Comparison of ENCODE assay signal across 11 cellular contexts in the genomic region with DNA sequence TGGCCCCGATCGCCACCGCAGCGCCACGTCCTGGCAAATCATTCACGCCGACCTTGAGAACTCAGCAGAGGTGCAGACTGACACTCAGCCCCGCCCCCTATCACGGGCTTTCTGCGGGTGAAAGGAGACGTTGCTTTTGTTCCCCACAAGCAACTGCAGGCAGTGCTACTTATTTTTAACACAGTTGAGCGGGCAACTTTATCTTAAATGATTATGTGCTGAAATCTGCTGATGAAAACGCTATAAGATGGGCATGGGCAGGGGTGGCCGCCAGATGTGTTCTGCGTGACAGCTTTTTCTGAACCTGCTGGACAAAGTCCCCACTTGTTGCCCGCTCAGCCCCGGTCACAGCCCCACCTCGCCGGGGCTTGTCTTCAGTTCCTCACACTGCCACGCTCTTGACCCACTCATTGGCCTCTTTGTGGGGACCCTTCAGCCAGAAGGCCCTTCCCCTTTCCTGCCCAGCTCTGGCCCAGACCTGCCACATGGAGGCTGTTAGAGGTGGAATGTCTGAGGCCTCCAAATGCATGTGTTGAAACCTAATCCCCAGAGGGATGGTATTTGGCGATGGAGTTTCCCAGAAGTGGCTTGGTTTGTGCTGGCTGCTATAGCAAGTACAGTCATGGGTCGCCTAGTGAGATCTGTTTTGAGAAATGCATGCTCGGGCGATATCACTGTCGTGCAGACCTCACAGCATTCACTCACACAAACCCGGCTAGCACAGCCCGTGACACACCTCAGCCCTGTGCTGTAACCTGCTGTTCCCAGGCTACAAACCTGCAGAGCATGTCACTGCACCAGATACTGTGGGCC. TPM values are rescaled to one million over a fixed set of nuclear protein-coding genes. Genes with fewer than 3 reads are reported as not detected.
DNase-seq lines count a peak whose midpoint lies in the region; ATAC-seq, FAIRE-seq and TF ChIP-seq lines count a peak whose summit lies in the region.
"Had no signal": no experiment of that assay in that cellular context is flagged by ENCODE, and none has a peak within 500 bp of the region (broad histone marks: within the 10 kb centered on the region; RNA-seq: fewer than 3 reads in every experiment).

No MANE protein-coding gene starts in this region.

- ATAC-seq in memory B cell (ENCODE audit: low read depth) (peak; percentile 70), GM18505 (IDR thresholded peaks at IDR 0.05; ENCODE audit: unreplicated experiment) (no peak)

- H3K9me3 ChIP-seq in sigmoid colon, result no peaks in the 10 kb centered on the region

- no peak for TF ChIP-seq EP300 in sigmoid colon (IDR thresholded peaks at IDR 0.05)

- no peaks in the 10 kb centered on the region for H3K36me3 Mint-ChIP-seq in memory B cell

- TF ChIP-seq CTCF in bronchial epithelial cell (IDR thresholded peaks at IDR 0.05; ENCODE audit: insufficient read depth, low read length, severe bottlenecking), result no peak
- no peak for TF ChIP-seq CTCF in sigmoid colon (IDR thresholded peaks at IDR 0.05)

- H3K4me1 Mint-ChIP-seq in memory B cell, result peaks cover 6% of the 10 kb centered on the region

- H3K4me3 ChIP-seq in bronchial epithelial cell (ENCODE audit: low read depth, low read length), result no peak overlapping the region
- no peak overlapping the region for H3K4me3 ChIP-seq in sigmoid colon

- intact Hi-C loops in sigmoid colon (cut with DNase I), result no loop called here

- no peaks in the 10 kb centered on the region for H3K9me3 Mint-ChIP-seq in memory B cell

- H3K27ac ChIP-seq in sigmoid colon, result no peak overlapping the region

- H3K4me1 ChIP-seq in sigmoid colon, result no peaks in the 10 kb centered on the region

- DNase-seq in stimulated activated CD4-positive, alpha-beta T cell treated with anti-CD3 and anti-CD28 coated beads, Interleukin-4, amount 100 ng/mL, for 1 hour, result peak; percentile 20
- no peak for DNase-seq in stimulated activated CD4-positive, alpha-beta T cell treated with anti-CD3 and anti-CD28 coated beads, Interleukin-2, amount 100 ng/mL, for 48 hours
- DNase-seq in bronchial epithelial cell (ENCODE audit: low read depth) (peak; percentile 39), memory B cell (ENCODE audit: low spot score in 2 of 2) (no peak), ureter (ENCODE audit: low spot score) (peak; percentile 67), NCI-H1694 treated with DMSO at 0.1 percent for 48 hours (lab: John Stamatoyannopoulos, UW) (no peak), sigmoid colon (no peak)
- DNase-seq: glutamatergic neuron; NCI-H226; stimulated activated naive CD4-positive, alpha-beta T cell treated with Interleukin-2 at 50 U/mL for 16 hours had no signal

- H3K27me3 Mint-ChIP-seq in memory B cell, result peaks cover 3% of the 10 kb centered on the region

- 29 to 50% methylated on average over 27 of the region's 27 CpGs for WGBS in sigmoid colon, 2 donors

- H3K27me3 ChIP-seq in bronchial epithelial cell (ENCODE audit: control insufficient read depth, insufficient read depth, low read length), result no peaks in the 10 kb centered on the region
- peaks cover 0 to 8% (median 0%) of the 10 kb centered on the region in 3 donors for H3K27me3 ChIP-seq in sigmoid colon

- no peak for FAIRE-seq in bronchial epithelial cell (lab: Jason Lieb, UNC)

- peak overlapping the region; percentile 64 for H3K4me3 Mint-ChIP-seq in memory B cell

- H3K27ac Mint-ChIP-seq in memory B cell, result no peak overlapping the region

- no peak for TF ChIP-seq POLR2A in GM18505 (IDR thresholded peaks at IDR 0.05; ENCODE audit: borderline replicate concordance, extremely low read depth, insufficient read depth, insufficient read length)
- no peak for TF ChIP-seq POLR2A in sigmoid colon (IDR thresholded peaks at IDR 0.05)

- H3K36me3 ChIP-seq in bronchial epithelial cell (ENCODE audit: control insufficient read depth, insufficient read depth, low read length) (no peaks in the 10 kb centered on the region), sigmoid colon (no peaks in the 10 kb centered on the region)

RNA-seq across cellular contexts. Expression of a gene that starts 15.7 kb away (rescaled TPM):
- total RNA-seq in bronchial epithelial cell (535 and 591 TPM in 2 replicates), ureter (137 TPM), sigmoid colon (10 to 100 TPM; 22.1 to 26.0 (median 23.9) TPM)
- 10 to 100 TPM; 43.8 to 88.5 (median 51.3) TPM for polyA plus RNA-seq in sigmoid colon

RNA-seq across cellular contexts. Expression of a gene that starts 43.9 kb away (rescaled TPM):
- 25.3 and 31.1 TPM in 2 replicates for total RNA-seq in bronchial epithelial cell
- total RNA-seq in ureter, result 22.5 TPM
- total RNA-seq in sigmoid colon, result 10 to 100 TPM; 14.3 to 20.5 (median 17.6) TPM
- 10 to 100 TPM in 1 of 3 donors, 1 to 10 TPM in 2; 3.5 to 15.2 (median 3.6) TPM for polyA plus RNA-seq in sigmoid colon

RNA-seq across cellular contexts. Expression of a gene that starts 44.0 kb away (rescaled TPM):
- total RNA-seq in bronchial epithelial cell (5.8 and 6.6 TPM in 2 replicates), ureter (2.0 TPM), sigmoid colon (under 1 TPM; 0.16 to 0.83 (median 0.59) TPM)
- polyA plus RNA-seq in sigmoid colon, result under 1 TPM; 0.39 to 0.60 (median 0.46) TPM

Comparison
In these comparisons a context has a peak if more than half of its experiments do, and no peak if none do; other contexts are left out.
1. DNase-seq: peak in stimulated activated CD4-positive, alpha-beta T cell treated with anti-CD3 and anti-CD28 coated beads, Interleukin-4, amount 100 ng/mL, for 1 hour (single experiment), bronchial epithelial cell (single experiment) and ureter (single experiment); none in stimulated activated CD4-positive, alpha-beta T cell treated with anti-CD3 and anti-CD28 coated beads, Interleukin-2, amount 100 ng/mL, for 48 hours (0 of 2), memory B cell (0 of 2), NCI-H1694 treated with DMSO at 0.1 percent for 48 hours (single experiment) and sigmoid colon (single experiment).